Comparison of ENCODE assay signal across 27 cellular contexts in genomic region chr4:13950491-13950890, GRCh38.
"Had no signal": no experiment of that assay in that cellular context is flagged by ENCODE, and none has a peak within 500 bp of the region (broad histone marks: within the 10 kb centered on the region; RNA-seq: fewer than 3 reads in every experiment).

No MANE protein-coding gene starts in this region.

- H3K4me1 ChIP-seq: body of pancreas, esophagus squamous epithelium, gastroesophageal sphincter had no signal

- H3K4me3 Mint-ChIP-seq: activated CD4-positive, alpha-beta memory T cell treated with anti-CD3 and anti-CD28 coated beads, Interleukin-2, amount 10 ng/mL, durations not matched to agents 7 days and 5 days; activated CD4-positive, alpha-beta T cell treated with anti-CD3 and anti-CD28 coated beads, Interleukin-2, amount 10 ng/mL, durations not matched to agents 7 days and 5 days; activated naive CD8-positive, alpha-beta T cell; activated T-cell treated with anti-CD3 and anti-CD28 coated beads, Interleukin-2, amount 50 U/mL, for 24 hours; activated T-cell treated with anti-CD3 and anti-CD28 coated beads, Interleukin-2, amount 50 U/mL, for 72 hours; effector memory CD8-positive, alpha-beta T cell had no signal

- H3K9me3 Mint-ChIP-seq: activated CD4-positive, alpha-beta memory T cell treated with anti-CD3 and anti-CD28 coated beads, Interleukin-2, amount 10 ng/mL, durations not matched to agents 7 days and 5 days; activated CD4-positive, alpha-beta T cell treated with anti-CD3 and anti-CD28 coated beads, Interleukin-2, amount 10 ng/mL, durations not matched to agents 7 days and 5 days; activated T-cell treated with anti-CD3 and anti-CD28 coated beads, Interleukin-2, amount 50 U/mL, for 24 hours; activated T-cell treated with anti-CD3 and anti-CD28 coated beads, Interleukin-2, amount 50 U/mL, for 72 hours; effector memory CD8-positive, alpha-beta T cell had no signal

- H3K27ac ChIP-seq: body of pancreas, esophagus squamous epithelium, gastroesophageal sphincter had no signal

- H3K36me3 Mint-ChIP-seq: activated naive CD8-positive, alpha-beta T cell had no signal

- H3K27me3 Mint-ChIP-seq: activated CD4-positive, alpha-beta memory T cell treated with anti-CD3 and anti-CD28 coated beads, Interleukin-2, amount 10 ng/mL, durations not matched to agents 7 days and 5 days; activated CD4-positive, alpha-beta T cell treated with anti-CD3 and anti-CD28 coated beads, Interleukin-2, amount 10 ng/mL, durations not matched to agents 7 days and 5 days; activated naive CD8-positive, alpha-beta T cell; activated T-cell treated with anti-CD3 and anti-CD28 coated beads, Interleukin-2, amount 50 U/mL, for 24 hours; effector memory CD8-positive, alpha-beta T cell had no signal

- H3K9me3 ChIP-seq: body of pancreas, esophagus squamous epithelium, gastroesophageal sphincter had no signal

- H3K27ac Mint-ChIP-seq: activated CD4-positive, alpha-beta memory T cell treated with anti-CD3 and anti-CD28 coated beads, Interleukin-2, amount 10 ng/mL, durations not matched to agents 7 days and 5 days; activated CD4-positive, alpha-beta T cell treated with anti-CD3 and anti-CD28 coated beads, Interleukin-2, amount 10 ng/mL, durations not matched to agents 7 days and 5 days; activated naive CD8-positive, alpha-beta T cell; activated T-cell treated with anti-CD3 and anti-CD28 coated beads, Interleukin-2, amount 50 U/mL, for 24 hours; activated T-cell treated with anti-CD3 and anti-CD28 coated beads, Interleukin-2, amount 50 U/mL, for 72 hours; effector memory CD8-positive, alpha-beta T cell had no signal

- H3K4me3 ChIP-seq: body of pancreas, esophagus squamous epithelium, gastroesophageal sphincter had no signal

- DNase-seq: activated CD4-positive, alpha-beta memory T cell treated with anti-CD3 and anti-CD28 coated beads, Interleukin-2, amount 10 ng/mL, durations not matched to agents 7 days and 5 days; activated CD4-positive, alpha-beta T cell treated with anti-CD3 and anti-CD28 coated beads for 4 hours; activated CD4-positive, alpha-beta T cell treated with anti-CD3 and anti-CD28 coated beads, Interleukin-2, amount 10 ng/mL, durations not matched to agents 7 days and 5 days; activated CD4-positive, alpha-beta T cell treated with anti-CD3 and anti-CD28 coated beads, Interleukin-2, amount 50 U/mL, for 4 hours; activated CD4-positive, CD25-positive, alpha-beta regulatory T cell; activated CD4-positive, CD25-positive, alpha-beta regulatory T cell treated with anti-CD3 and anti-CD28 coated beads, Interleukin-2, amount 50 U/mL, for 72 hours; activated CD8-positive, alpha-beta memory T cell treated with anti-CD3 and anti-CD28 coated beads, Interleukin-2, amount 50 U/mL, for 48 hours; activated gamma-delta T cell treated with Interleukin-2 at 50 U/mL for 16 hours; activated naive CD4-positive, alpha-beta T cell treated with anti-CD3 and anti-CD28 coated beads, Interleukin-2, amount 50 U/mL, for 16 hours; activated naive CD4-positive, alpha-beta T cell treated with Interleukin-2 at 50 U/mL for 16 hours; activated T-cell treated with anti-CD3 and anti-CD28 coated beads for 4 hours; activated T-cell treated with anti-CD3 and anti-CD28 coated beads, Interleukin-2, amount 50 U/mL, for 24 hours; activated T-cell treated with anti-CD3 and anti-CD28 coated beads, Interleukin-2, amount 50 U/mL, for 72 hours; amniotic stem cell; anterior cingulate cortex; body of pancreas; caudate nucleus; cortex of kidney; dermis blood vessel endothelial cell; effector CD4-positive, alpha-beta T cell; effector memory CD8-positive, alpha-beta T cell; erythroblast; esophagus squamous epithelium; foreskin melanocyte; T-helper 2 cell had no signal

- H3K4me1 Mint-ChIP-seq: activated CD4-positive, alpha-beta memory T cell treated with anti-CD3 and anti-CD28 coated beads, Interleukin-2, amount 10 ng/mL, durations not matched to agents 7 days and 5 days; activated CD4-positive, alpha-beta T cell treated with anti-CD3 and anti-CD28 coated beads, Interleukin-2, amount 10 ng/mL, durations not matched to agents 7 days and 5 days had no signal

- H3K36me3 ChIP-seq: esophagus squamous epithelium, gastroesophageal sphincter had no signal

- H3K27me3 ChIP-seq: body of pancreas, esophagus squamous epithelium, gastroesophageal sphincter had no signal
